Comparison of ENCODE assay signal across 8 cellular contexts in genomic region chr2:1750935-1751767, GRCh38. TPM values are rescaled to one million over a fixed set of nuclear protein-coding genes. Genes with fewer than 3 reads are reported as not detected.
DNase-seq lines count a peak whose midpoint lies in the region; ATAC-seq and TF ChIP-seq lines count a peak whose summit lies in the region.

No MANE protein-coding gene starts in this region.

- peaks cover 13% of the 10 kb centered on the region for H3K4me1 Mint-ChIP-seq in MCF 10A (ENCODE audit: insufficient read depth, unreplicated experiment)

- H2AFZ ChIP-seq in SU-DHL-6 (ENCODE audit: low read depth, low read length, severe bottlenecking) = no peak overlapping the region

- H3K9me3 Mint-ChIP-seq in MCF 10A (ENCODE audit: unreplicated experiment) = no peaks in the 10 kb centered on the region

- H4K20me1 ChIP-seq in SU-DHL-6 (ENCODE audit: low read depth, low read length) = no peaks in the 10 kb centered on the region

- H3K36me3 ChIP-seq in SU-DHL-6 (ENCODE audit: low read length) = no peaks in the 10 kb centered on the region

- H3K36me3 Mint-ChIP-seq in MCF 10A (ENCODE audit: insufficient read depth, unreplicated experiment) = peaks cover 7% of the 10 kb centered on the region

- no peaks in the 10 kb centered on the region for H3K27me3 ChIP-seq in SU-DHL-6 (ENCODE audit: low read length)

- H3K9me2 ChIP-seq in SU-DHL-6 (replicated peaks; ENCODE audit: insufficient read depth, low read length) = no peaks in the 10 kb centered on the region

- H3K79me2 ChIP-seq in SU-DHL-6 (ENCODE audit: insufficient read depth, low read length) = no peaks in the 10 kb centered on the region

- no peak overlapping the region for H3K4me2 ChIP-seq in SU-DHL-6 (ENCODE audit: low read depth, low read length, poor library complexity, severe bottlenecking)

- DNase-seq in AG09319 (ENCODE audit: extremely low read depth, low read depth) (no peak), NCI-H1105 (lab: John Stamatoyannopoulos, UW) (peak; percentile 49), MCF 10A (ENCODE audit: unreplicated experiment) (peak; percentile 74), kidney glomerular epithelial cell (lab: John Stamatoyannopoulos, UW) (peak; percentile 83)
- DNase-seq in stimulated activated CD4-positive, alpha-beta T cell treated with anti-CD3 and anti-CD28 coated beads, Interleukin-2, amount 100 ng/mL, for 4 hours (ENCODE audit: low read depth) = peak; percentile 11

- TF ChIP-seq CTCF in AG09319 (IDR thresholded peaks at IDR 0.05; ENCODE audit: low read depth, low read length) = peak; percentile 99
- TF ChIP-seq CTCF in SU-DHL-6 (IDR thresholded peaks at IDR 0.05; ENCODE audit: insufficient read depth, low read length, poor library complexity, severe bottlenecking) = peak; percentile 29
- peak; percentile 88 for TF ChIP-seq CTCF in MCF 10A (IDR thresholded peaks at IDR 0.05; ENCODE audit: unreplicated experiment)

- H3K4me3 Mint-ChIP-seq in MCF 10A (ENCODE audit: unreplicated experiment) = no peak overlapping the region

- H3K27ac Mint-ChIP-seq in MCF 10A (ENCODE audit: low read depth, unreplicated experiment) = no peak overlapping the region

- intact Hi-C loops in MCF 10A (cut with micrococcal nuclease) = loop anchor here (2.0 to 5.0 kb wide), 4 partner anchors 66 to 196 kb away; no protein-coding TSS in a partner anchor

- no peaks in the 10 kb centered on the region for H3K27me3 Mint-ChIP-seq in MCF 10A (ENCODE audit: insufficient read depth, unreplicated experiment)

- POLR2A ChIA-PET in MCF 10A (lab: Yijun Ruan, JAX) = interaction anchor here (0.7 to 1.0 kb wide), 4 partner anchors 18 to 75 kb away, joined by 3 to 4 read pairs (median 4); no protein-coding TSS in a partner anchor

- no peak overlapping the region for H3K4me3 ChIP-seq in SU-DHL-6 (ENCODE audit: insufficient read depth, low read length, poor library complexity, severe bottlenecking)

- H3K9me3 ChIP-seq in SU-DHL-6 (ENCODE audit: insufficient read depth, low read length) = no peaks in the 10 kb centered on the region

- no peaks in the 10 kb centered on the region for H3F3A ChIP-seq in SU-DHL-6 (ENCODE audit: insufficient read depth)

- H3K27ac ChIP-seq in SU-DHL-6 (ENCODE audit: low read depth, low read length) = no peak overlapping the region

- no peak overlapping the region for H3K9ac ChIP-seq in SU-DHL-6 (ENCODE audit: low read length)

- CTCF ChIA-PET in MCF 10A (lab: Yijun Ruan, JAX) = interaction anchor here (0.6 to 6.1 kb wide), 38 partner anchors 9 to 1858 kb away, joined by 3 to 63 read pairs (median 4); no protein-coding TSS in a partner anchor

- ATAC-seq in GM19372 (IDR thresholded peaks at IDR 0.05; ENCODE audit: low read depth, unreplicated experiment) (peak; percentile 82), HG02970 (IDR thresholded peaks at IDR 0.05; ENCODE audit: low FRiP score, unreplicated experiment) (no peak)

- BruUV-seq in MCF 10A (replicated peaks; lab: Mats Ljungman, UMichigan) = no TSS peak

RNA-seq across cellular contexts. Expression of gene PXDN, which starts 6.8 kb away (rescaled TPM):
- total RNA-seq in MCF 10A (2022) = 96.1 and 114 TPM in 2 replicates

Comparison
In these comparisons a context has a peak if more than half of its experiments do, and no peak if none do; other contexts are left out.
1. CTCF ChIP-seq: peak in every context shown above with its lines; median percentile 99 in AG09319; 88 in MCF 10A; 29 in SU-DHL-6.